11 cellular contexts compared by ENCODE assay signal in genomic region chr13:101155920-101156319, GRCh38.
DNase-seq lines count a peak whose midpoint lies in the region; ATAC-seq and TF ChIP-seq lines count a peak whose summit lies in the region.
"Had no signal": no experiment of that assay in that cellular context is flagged by ENCODE, and none has a peak within 500 bp of the region (broad histone marks: within the 10 kb centered on the region; RNA-seq: fewer than 3 reads in every experiment).

No MANE protein-coding gene starts in this region.

- H3K27ac ChIP-seq in Karpas-422 (ENCODE audit: low read length) = no peak overlapping the region

- no peak overlapping the region for H3K4me3 ChIP-seq in Karpas-422 (ENCODE audit: low read length)
- H3K4me3 ChIP-seq in choroid plexus epithelial cell (ENCODE audit: low read depth, low read length) = no peak overlapping the region
- H3K4me3 ChIP-seq in retinal pigment epithelial cell (ENCODE audit: low read length) = no peak overlapping the region

- no peaks in the 10 kb centered on the region for H3K4me1 Mint-ChIP-seq in stimulated activated effector memory CD8-positive, alpha-beta T cell treated with anti-CD3 and anti-CD28 coated beads, Interleukin-12 subunit alpha, Interleukin-12 subunit beta, amount 100 ng/mL, for 72 hours

- ATAC-seq in HG02610 (IDR thresholded peaks at IDR 0.05; ENCODE audit: unreplicated experiment) = no peak
- ATAC-seq in stimulated activated effector memory CD8-positive, alpha-beta T cell treated with anti-CD3 and anti-CD28 coated beads, Interleukin-12 subunit alpha, Interleukin-12 subunit beta, amount 100 ng/mL, for 72 hours = no peak

- H3K4me2 ChIP-seq in Karpas-422 (ENCODE audit: low read depth, low read length, poor library complexity, severe bottlenecking) = no peak overlapping the region

- no peaks in the 10 kb centered on the region for H3K9me3 ChIP-seq in Karpas-422 (ENCODE audit: low read length)

- H3K36me3 ChIP-seq in Karpas-422 (ENCODE audit: insufficient read depth, low read length) = no peaks in the 10 kb centered on the region

- no peak overlapping the region for H3K4me3 Mint-ChIP-seq in stimulated activated effector memory CD8-positive, alpha-beta T cell treated with anti-CD3 and anti-CD28 coated beads, Interleukin-12 subunit alpha, Interleukin-12 subunit beta, amount 100 ng/mL, for 72 hours
- H3K4me3 Mint-ChIP-seq: activated naive CD8-positive, alpha-beta T cell had no signal

- peaks cover 54% of the 10 kb centered on the region for H3K4me1 ChIP-seq in Karpas-422 (ENCODE audit: low read length)

- no peaks in the 10 kb centered on the region for H4K20me1 ChIP-seq in Karpas-422 (ENCODE audit: insufficient read depth, low read depth, low read length)

- H3K27me3 ChIP-seq in Karpas-422 (ENCODE audit: low read length) = no peaks in the 10 kb centered on the region

- TF ChIP-seq CTCF in choroid plexus epithelial cell (conservative IDR thresholded peaks at IDR 0.05; ENCODE audit: low read depth, low read length) (peak; percentile 66), retinal pigment epithelial cell (conservative IDR thresholded peaks at IDR 0.05; ENCODE audit: low read depth, low read length) (peak; percentile 55)

- peak; percentile 12 for DNase-seq in DMS53 (lab: John Stamatoyannopoulos, UW)
- no peak for DNase-seq in DMS53 treated with DMSO at 0.1 percent for 48 hours (lab: John Stamatoyannopoulos, UW; ENCODE audit: unreplicated experiment)
- DNase-seq in Karpas-422 = peak; percentile 59
- DNase-seq in choroid plexus epithelial cell (ENCODE audit: low read depth) = peak; percentile 31
- no peak for DNase-seq in retinal pigment epithelial cell (ENCODE audit: low read depth)
- no peak for DNase-seq in NCI-H1417 treated with DMSO at 0.1 percent for 48 hours (lab: John Stamatoyannopoulos, UW)
- DNase-seq in stimulated activated effector memory CD8-positive, alpha-beta T cell treated with anti-CD3 and anti-CD28 coated beads, Interleukin-12 subunit alpha, Interleukin-12 subunit beta, amount 100 ng/mL, for 72 hours (ENCODE audit: low spot score in 2 of 2) = no peak
- DNase-seq: activated CD4-positive, alpha-beta T cell treated with anti-CD3 and anti-CD28 coated beads for 1 hour; midbrain had no signal

- no peaks in the 10 kb centered on the region for H3K9me3 Mint-ChIP-seq in stimulated activated effector memory CD8-positive, alpha-beta T cell treated with anti-CD3 and anti-CD28 coated beads, Interleukin-12 subunit alpha, Interleukin-12 subunit beta, amount 100 ng/mL, for 72 hours

- H2AFZ ChIP-seq in Karpas-422 (ENCODE audit: low read length) = no peak overlapping the region

- H3K79me2 ChIP-seq in Karpas-422 (ENCODE audit: low read length) = no peaks in the 10 kb centered on the region

- H3K27ac Mint-ChIP-seq in stimulated activated effector memory CD8-positive, alpha-beta T cell treated with anti-CD3 and anti-CD28 coated beads, Interleukin-12 subunit alpha, Interleukin-12 subunit beta, amount 100 ng/mL, for 72 hours = no peak overlapping the region
- H3K27ac Mint-ChIP-seq: activated naive CD8-positive, alpha-beta T cell had no signal

- no peaks in the 10 kb centered on the region for H3K36me3 Mint-ChIP-seq in stimulated activated effector memory CD8-positive, alpha-beta T cell treated with anti-CD3 and anti-CD28 coated beads, Interleukin-12 subunit alpha, Interleukin-12 subunit beta, amount 100 ng/mL, for 72 hours
- H3K36me3 Mint-ChIP-seq: activated naive CD8-positive, alpha-beta T cell had no signal

- no peaks in the 10 kb centered on the region for H3K9me2 ChIP-seq in Karpas-422 (replicated peaks; ENCODE audit: insufficient read depth, low read length)

- no peak overlapping the region for H3K9ac ChIP-seq in Karpas-422 (ENCODE audit: low read length)

Comparison
In these comparisons a context has a peak if more than half of its experiments do, and no peak if none do; other contexts are left out.
1. DNase-seq: peak in DMS53 (single experiment), Karpas-422 (single experiment) and choroid plexus epithelial cell (single experiment); none in DMS53 treated with DMSO at 0.1 percent for 48 hours (single experiment), retinal pigment epithelial cell (single experiment), NCI-H1417 treated with DMSO at 0.1 percent for 48 hours (single experiment) and stimulated activated effector memory CD8-positive, alpha-beta T cell treated with anti-CD3 and anti-CD28 coated beads, Interleukin-12 subunit alpha, Interleukin-12 subunit beta, amount 100 ng/mL, for 72 hours (0 of 2).